ENCODE assay signal across 22 cellular contexts in genomic region chr5:127671218-127671617, GRCh38. TPM values are rescaled to one million over a fixed set of nuclear protein-coding genes. Genes with fewer than 3 reads are reported as not detected.
A peak's percentile ranks its signal among the peaks of the same experiment; 100 is the strongest.
DNase-seq lines count a peak whose midpoint lies in the region; FAIRE-seq and TF ChIP-seq lines count a peak whose summit lies in the region.
"Had no signal": no experiment of that assay in that cellular context is flagged by ENCODE, and none has a peak within 500 bp of the region (broad histone marks: within the 10 kb centered on the region; RNA-seq: fewer than 3 reads in every experiment).

No MANE protein-coding gene starts in this region.

- H3K27me3 ChIP-seq in mammary epithelial cell (ENCODE audit: insufficient read depth, low read length) (no peaks in the 10 kb centered on the region), SK-N-SH (ENCODE audit: insufficient read depth) (no peaks in the 10 kb centered on the region; the same call in 1 of the 2 replicates)

- no peak overlapping the region for H3K27ac ChIP-seq in mammary epithelial cell (ENCODE audit: insufficient read depth, low read depth, low read length)
- no peak overlapping the region for H3K27ac ChIP-seq in SK-N-SH (ENCODE audit: low read depth in 2 of 2, low read length in 1 of 2)
- H3K27ac ChIP-seq: 22Rv1, C4-2B, HL-60, KMS-11 had no signal

- H2AFZ ChIP-seq in mammary epithelial cell (ENCODE audit: low read depth, low read length): no peak overlapping the region
- no peak overlapping the region for H2AFZ ChIP-seq in SK-N-SH (ENCODE audit: low read depth)

- H3F3A ChIP-seq in SK-N-SH (replicated peaks; ENCODE audit: insufficient read depth): no peaks in the 10 kb centered on the region

- no peaks in the 10 kb centered on the region for H3K36me3 Mint-ChIP-seq in MCF 10A (ENCODE audit: insufficient read depth, unreplicated experiment)
- H3K36me3 Mint-ChIP-seq: CD8-positive, alpha-beta memory T cell had no signal

- H3K27me3 Mint-ChIP-seq in MCF 10A (ENCODE audit: insufficient read depth, unreplicated experiment): no peaks in the 10 kb centered on the region

- dilution Hi-C loops in mammary epithelial cell (cut with HindIII; ENCODE audit: low sequenced_read_pairs): no loop called here

- in situ Hi-C loops in mammary epithelial cell (cut with MboI; ENCODE audit: low sequenced_read_pairs in 2 of 2): no loop called here

- H3K36me3 ChIP-seq in mammary epithelial cell (ENCODE audit: insufficient read depth, low read length) (no peaks in the 10 kb centered on the region), SK-N-SH (replicated peaks in 1 of 2; ENCODE audit: control insufficient read depth in 1 of 2, insufficient read depth in 2 of 2, low read length in 1 of 2) (no peaks in the 10 kb centered on the region)

- H3K4me1 Mint-ChIP-seq in MCF 10A (ENCODE audit: insufficient read depth, unreplicated experiment): peaks cover 6% of the 10 kb centered on the region
- H3K4me1 Mint-ChIP-seq: CD8-positive, alpha-beta memory T cell had no signal

- TF ChIP-seq CTCF in MCF 10A (IDR thresholded peaks at IDR 0.05; ENCODE audit: unreplicated experiment) (no peak), mammary epithelial cell (conservative IDR thresholded peaks at IDR 0.05 in 1 of 2, IDR thresholded peaks at IDR 0.05 in 1 of 2; ENCODE audit: extremely low read depth in 1 of 2, insufficient read depth in 1 of 2, low read depth in 1 of 2, low read length in 2 of 2) (no peak), choroid plexus epithelial cell (conservative IDR thresholded peaks at IDR 0.05; ENCODE audit: low read depth, low read length) (no peak), SK-N-SH (IDR thresholded peaks at IDR 0.05) (no peak)

- FAIRE-seq in RCC 7860 (lab: Jason Lieb, UNC): no peak

- no peak for TF ChIP-seq EP300 in SK-N-SH (IDR thresholded peaks at IDR 0.05; ENCODE audit: borderline replicate concordance in 1 of 2, low read depth in 1 of 2, low read length in 1 of 2)

- DNase-seq in MCF 10A (ENCODE audit: unreplicated experiment): peak; percentile 23
- no peak for DNase-seq in mammary epithelial cell
- DNase-seq in RCC 7860 (ENCODE audit: low spot score): peak; percentile 23
- DNase-seq in choroid plexus epithelial cell (ENCODE audit: low read depth): peak; percentile 64
- DNase-seq in iris pigment epithelial cell (ENCODE audit: low read depth): peak; percentile 49
- DNase-seq in COLO668 (lab: John Stamatoyannopoulos, UW; ENCODE audit: unreplicated experiment): no peak
- DNase-seq in SK-N-SH: no peak
- DNase-seq in SIG-M5 (lab: John Stamatoyannopoulos, UW): no peak
- DNase-seq: CD8-positive, alpha-beta memory T cell; H7; NCI-H1092; NCI-H1436; NCI-H1930; NCI-H510A treated with DMSO at 0.1 percent for 48 hours; NCI-H774; NK-92 treated with Interleukin-12 subunit alpha and Interleukin-12 subunit beta, amount 100 ng/mL, for 24 hours had no signal

- no peaks in the 10 kb centered on the region for H3K9me3 ChIP-seq in mammary epithelial cell (replicated peaks; ENCODE audit: insufficient read depth, low read length)
- H3K9me3 ChIP-seq in SK-N-SH: no peaks in the 10 kb centered on the region

- no peak for TF ChIP-seq RAD21 in SK-N-SH (IDR thresholded peaks at IDR 0.05; ENCODE audit: low read length)

- H3K4me1 ChIP-seq in mammary epithelial cell (ENCODE audit: insufficient read depth, low read length) (no peaks in the 10 kb centered on the region), SK-N-SH (ENCODE audit: control insufficient read depth in 1 of 2, insufficient read depth in 2 of 2, low read depth in 1 of 2, low read length in 1 of 2) (no peaks in the 10 kb centered on the region)

- no peak overlapping the region for H3K27ac Mint-ChIP-seq in MCF 10A (ENCODE audit: low read depth, unreplicated experiment)
- H3K27ac Mint-ChIP-seq: CD8-positive, alpha-beta memory T cell had no signal

- no peaks in the 10 kb centered on the region for H3K9me2 ChIP-seq in SK-N-SH

- H3K4me3 Mint-ChIP-seq in MCF 10A (ENCODE audit: unreplicated experiment): no peak overlapping the region
- H3K4me3 Mint-ChIP-seq: CD8-positive, alpha-beta memory T cell had no signal

- H3K4me2 ChIP-seq in mammary epithelial cell (ENCODE audit: insufficient read depth, low read depth, low read length): no peak overlapping the region
- no peak overlapping the region for H3K4me2 ChIP-seq in SK-N-SH
- H3K4me2 ChIP-seq: KMS-11 had no signal

- no peaks in the 10 kb centered on the region for H3K9me3 Mint-ChIP-seq in MCF 10A (ENCODE audit: unreplicated experiment)
- H3K9me3 Mint-ChIP-seq: CD8-positive, alpha-beta memory T cell had no signal

- 68% methylated on average over 5 of the region's 6 CpGs for WGBS in mammary epithelial cell (ENCODE audit: low coverage, missing lambda C conversion rate)
- WGBS in SK-N-SH (ENCODE audit: low lambda C conversion rate): 28% methylated on average over 6 of the region's 6 CpGs

- H4K20me1 ChIP-seq in mammary epithelial cell (ENCODE audit: insufficient read depth, low read length): no peaks in the 10 kb centered on the region
- H4K20me1 ChIP-seq in SK-N-SH (ENCODE audit: insufficient read depth): no peaks in the 10 kb centered on the region

- no TSS peak for BruUV-seq in MCF 10A (replicated peaks; lab: Mats Ljungman, UMichigan)
- BruUV-seq in mammary epithelial cell (replicated peaks; lab: Mats Ljungman, UMichigan): no TSS peak

- intact Hi-C loops in MCF 10A (cut with micrococcal nuclease): no loop called here
- intact Hi-C loops in mammary epithelial cell (cut with micrococcal nuclease): no loop called here

- no peak overlapping the region for H3K4me3 ChIP-seq in mammary epithelial cell (replicated peaks in 1 of 3; ENCODE audit: insufficient read depth in 1 of 3, low read depth in 2 of 3, low read length in 3 of 3)
- no peak overlapping the region for H3K4me3 ChIP-seq in choroid plexus epithelial cell (ENCODE audit: low read depth, low read length)
- H3K4me3 ChIP-seq in SK-N-SH (ENCODE audit: low read depth in 2 of 2, low read length in 1 of 2): no peak overlapping the region

- POLR2A ChIA-PET in MCF 10A (lab: Yijun Ruan, JAX): interaction anchor here (0.6 kb wide), 1 partner anchor 10 kb away, joined by 3 read pairs; no protein-coding TSS in a partner anchor
- POLR2A ChIA-PET in SK-N-SH (lab: Yijun Ruan, JAX): no interaction called here

- no peaks in the 10 kb centered on the region for H3K79me2 ChIP-seq in mammary epithelial cell (ENCODE audit: insufficient read depth, low read length)
- no peaks in the 10 kb centered on the region for H3K79me2 ChIP-seq in SK-N-SH (ENCODE audit: insufficient read depth)

- H3K9ac ChIP-seq in mammary epithelial cell (ENCODE audit: insufficient read depth, low read length) (no peak overlapping the region), SK-N-SH (no peak overlapping the region)
- H3K9ac ChIP-seq: KMS-11 had no signal

- CTCF ChIA-PET in MCF 10A (lab: Yijun Ruan, JAX) (interaction anchor here (0.6 kb wide), 1 partner anchor 336 kb away, joined by 3 read pairs; no protein-coding TSS in a partner anchor), mammary epithelial cell (lab: Charles Lee; ENCODE audit: low non-redundant PET) (no interaction called here), SK-N-SH (lab: Yijun Ruan, JAX) (no interaction called here)

TF ChIP-seq in SK-N-SH, 30 proteins besides CTCF, POLR2A, EP300 and RAD21 (continues in another document):
- TF ChIP-seq NFIC (IDR thresholded peaks at IDR 0.05; ENCODE audit: borderline replicate concordance): no peak
- TF ChIP-seq SMC3 (IDR thresholded peaks at IDR 0.05; ENCODE audit: low read depth, low read length): no peak
- no peak for TF ChIP-seq USF1 (IDR thresholded peaks at IDR 0.05; ENCODE audit: borderline replicate concordance, low read depth)
- no peak for TF ChIP-seq FOXJ3 (CRISPR knock-in tag; IDR thresholded peaks at IDR 0.05)
- TF ChIP-seq MEF2A (IDR thresholded peaks at IDR 0.05; ENCODE audit: borderline replicate concordance, low read depth): no peak
- TF ChIP-seq PBX3 (IDR thresholded peaks at IDR 0.05): no peak
- no peak for TF ChIP-seq TEAD4 (IDR thresholded peaks at IDR 0.05; ENCODE audit: borderline replicate concordance, insufficient read depth)
- no peak for TF ChIP-seq IRF3 (IDR thresholded peaks at IDR 0.05; ENCODE audit: low read depth, low read length)
- TF ChIP-seq SIN3A (IDR thresholded peaks at IDR 0.05; ENCODE audit: borderline replicate concordance, low read depth, low read length): no peak

RNA-seq across cellular contexts. Expression of gene CTXN3, which starts 22.3 kb away (rescaled TPM):
- total RNA-seq in MCF 10A (2022) (not detected in 2 replicates), mammary epithelial cell (not detected)
- polyA plus RNA-seq in mammary epithelial cell (not detected), SK-N-SH (2012; rRNA removed) (not detected in 2 replicates)
- not detected for polyA minus RNA-seq in mammary epithelial cell
- polyA plus RNA-seq in SK-N-SH (2012; cell fraction: cytosol; rRNA removed): not detected in 2 replicates
- polyA plus RNA-seq in SK-N-SH (2012; cell fraction: nucleus; rRNA removed): not detected in 2 replicates
- total RNA-seq: CD8-positive, alpha-beta memory T cell; H7; HT1080; SK-MEL-5 had no signal
- polyA plus RNA-seq: CD8-positive, alpha-beta memory T cell had no signal

RNA-seq across cellular contexts. Expression of gene CCDC192, which starts 32.0 kb away (rescaled TPM):
- total RNA-seq in MCF 10A (2022): not detected in 2 replicates
- not detected for total RNA-seq in mammary epithelial cell
- not detected for polyA plus RNA-seq in mammary epithelial cell
- not detected for polyA minus RNA-seq in mammary epithelial cell
- not detected in 2 replicates for polyA plus RNA-seq in SK-N-SH (2012; rRNA removed)
- 0.05 and 0.10 TPM in 2 replicates for polyA plus RNA-seq in SK-N-SH (2012; cell fraction: cytosol; rRNA removed)
- not detected in 2 replicates for polyA plus RNA-seq in SK-N-SH (2012; cell fraction: nucleus; rRNA removed)
- total RNA-seq: CD8-positive, alpha-beta memory T cell; HT1080; SK-MEL-5 had no signal
- polyA plus RNA-seq: CD8-positive, alpha-beta memory T cell had no signal

Comparison
In these comparisons a context has a peak if more than half of its experiments do, and no peak if none do; other contexts are left out.
1. DNase-seq: peak in MCF 10A (single experiment), RCC 7860 (single experiment), choroid plexus epithelial cell (single experiment) and iris pigment epithelial cell (single experiment); none in mammary epithelial cell (single experiment), COLO668 (single experiment), SK-N-SH (single experiment) and SIG-M5 (single experiment).